Comparison of ENCODE assay signal across 12 cellular contexts in genomic region chr18:26386002-26386401, GRCh38.
DNase-seq lines count a peak whose midpoint lies in the region; ATAC-seq, FAIRE-seq and TF ChIP-seq lines count a peak whose summit lies in the region.
"Had no signal": no experiment of that assay in that cellular context is flagged by ENCODE, and none has a peak within 500 bp of the region (broad histone marks: within the 10 kb centered on the region; RNA-seq: fewer than 3 reads in every experiment).

No MANE protein-coding gene starts in this region.

- no peaks in the 10 kb centered on the region for H3K27me3 ChIP-seq in endothelial cell of umbilical vein (ENCODE audit: control insufficient read depth in 2 of 2, insufficient read depth in 2 of 2, low read length in 2 of 2)
- H3K27me3 ChIP-seq in WERI-Rb-1 (ENCODE audit: insufficient read depth, low read depth, severe bottlenecking), result no peaks in the 10 kb centered on the region

- H3K4me2 ChIP-seq in endothelial cell of umbilical vein (ENCODE audit: insufficient read depth, low read length), result peak overlapping the region; percentile 57

- peak; percentile 33 for FAIRE-seq in endothelial cell of umbilical vein (lab: Jason Lieb, UNC)

- POLR2A ChIA-PET in endothelial cell of umbilical vein (lab: Charles Lee), result no interaction called here

- H3K4me1 ChIP-seq in endothelial cell of umbilical vein (ENCODE audit: control insufficient read depth, extremely low read depth, insufficient read depth, low read length) (peaks cover 12% of the 10 kb centered on the region), mucosa of descending colon (ENCODE audit: low read depth) (no peaks in the 10 kb centered on the region)

- DNase-seq in AG10803 (ENCODE audit: low read depth) (peak; percentile 58), NB4 (ENCODE audit: low read depth) (peak; percentile 20), endothelial cell of umbilical vein (ENCODE audit: low read depth, low spot score) (peak; percentile 87), mucosa of descending colon (peak in 1 of 3 donors; percentile 37), hepatic stellate cell (ENCODE audit: low spot score) (no peak), ureter (ENCODE audit: low spot score) (no peak), NOMO-1 treated with DMSO at 0.1 percent for 48 hours (lab: John Stamatoyannopoulos, UW; ENCODE audit: unreplicated experiment) (no peak), WERI-Rb-1 (no peak)
- DNase-seq: activated CD8-positive, alpha-beta memory T cell treated with anti-CD3 and anti-CD28 coated beads, Interleukin-2, amount 10 ng/mL, durations not matched to agents 7 days and 5 days; DND-41; occipital lobe had no signal

- H2AFZ ChIP-seq in endothelial cell of umbilical vein (ENCODE audit: low read depth, low read length), result peak overlapping the region; percentile 81

- H3K36me3 ChIP-seq in endothelial cell of umbilical vein (ENCODE audit: control insufficient read depth in 2 of 2, extremely low read depth in 1 of 2, insufficient read depth in 2 of 2, low read length in 2 of 2), result no peaks in the 10 kb centered on the region
- H3K36me3 ChIP-seq in mucosa of descending colon (ENCODE audit: low read depth), result no peaks in the 10 kb centered on the region
- H3K36me3 ChIP-seq in WERI-Rb-1, result no peaks in the 10 kb centered on the region

- no peaks in the 10 kb centered on the region for H3K9me1 ChIP-seq in endothelial cell of umbilical vein (replicated peaks; ENCODE audit: control insufficient read depth, extremely low read depth, insufficient read depth, low read length)

- H4K20me1 ChIP-seq in endothelial cell of umbilical vein (replicated peaks; ENCODE audit: control insufficient read depth, extremely low read depth, insufficient read depth, low read length), result no peaks in the 10 kb centered on the region

- no peaks in the 10 kb centered on the region for H3K79me2 ChIP-seq in endothelial cell of umbilical vein (ENCODE audit: control insufficient read depth, insufficient read depth, low read length)

- TF ChIP-seq POLR2A in NB4 (IDR thresholded peaks at IDR 0.05; ENCODE audit: extremely low read depth, insufficient read length) (no peak), endothelial cell of umbilical vein (IDR thresholded peaks at IDR 0.05; ENCODE audit: low read depth, low read length) (no peak)

- peak; percentile 59 for ATAC-seq in mucosa of descending colon
- ATAC-seq: activated CD8-positive, alpha-beta memory T cell treated with anti-CD3 and anti-CD28 coated beads, Interleukin-2, amount 10 ng/mL, durations not matched to agents 7 days and 5 days; stimulated activated memory B cell treated with anti-CD40 and anti-IgM and Interleukin-4, amounts not matched to agents 10 μg/mL and 1 μg/mL and 100 μg/mL, for 72 hours had no signal

- no peak overlapping the region for H3K9ac ChIP-seq in endothelial cell of umbilical vein (replicated peaks; ENCODE audit: extremely low read depth, insufficient read depth, low read length)

- dilution Hi-C loops in endothelial cell of umbilical vein (cut with MboI; ENCODE audit: extremely low pct_ligation_motif_present, low sequenced_read_pairs), result no loop called here

- no peak overlapping the region for H3K4me3 ChIP-seq in AG10803 (ENCODE audit: low read length)
- H3K4me3 ChIP-seq in NB4 (ENCODE audit: low read depth, low read length), result no peak overlapping the region
- no peak overlapping the region for H3K4me3 ChIP-seq in endothelial cell of umbilical vein (replicated peaks in 1 of 3; ENCODE audit: insufficient read depth in 1 of 3, low read depth in 1 of 3, low read length in 3 of 3)
- no peak overlapping the region for H3K4me3 ChIP-seq in mucosa of descending colon
- H3K4me3 ChIP-seq in WERI-Rb-1 (ENCODE audit: low read depth, low read length), result no peak overlapping the region

- no TSS peak for BruUV-seq in endothelial cell of umbilical vein (replicated peaks; lab: Mats Ljungman, UMichigan)

- no peaks in the 10 kb centered on the region for H3K9me3 ChIP-seq in endothelial cell of umbilical vein (replicated peaks; ENCODE audit: control insufficient read depth, insufficient read depth, low read length)
- no peaks in the 10 kb centered on the region for H3K9me3 ChIP-seq in mucosa of descending colon
- H3K9me3 ChIP-seq in WERI-Rb-1 (ENCODE audit: severe bottlenecking), result no peaks in the 10 kb centered on the region

- TF ChIP-seq CTCF in AG10803 (conservative IDR thresholded peaks at IDR 0.05; ENCODE audit: low read length) (peak; percentile 10; the same call in 1 of the 2 replicates), NB4 (IDR thresholded peaks at IDR 0.05; ENCODE audit: low read depth, low read length) (no peak), endothelial cell of umbilical vein (IDR thresholded peaks at IDR 0.05; ENCODE audit: extremely low read depth in 1 of 2, insufficient read depth in 1 of 2, low read depth in 1 of 2, low read length in 2 of 2) (no peak), mucosa of descending colon (IDR thresholded peaks at IDR 0.05) (no peak), WERI-Rb-1 (IDR thresholded peaks at IDR 0.05; ENCODE audit: low read depth, low read length) (no peak)

- CTCF ChIA-PET in endothelial cell of umbilical vein (lab: Charles Lee), result interaction anchor here (1.0 to 2.5 kb wide), 7 partner anchors 8 to 263 kb away, joined by 3 to 12 read pairs (median 3); partner anchors contain the start of gene KCTD1

- intact Hi-C loops in endothelial cell of umbilical vein (cut with micrococcal nuclease) (no loop called here), mucosa of descending colon (cut with DNase I, micrococcal nuclease) (loop anchor here in 1 of 2 donors (10.0 kb wide), 1 partner anchor 269 kb away; no protein-coding TSS in a partner anchor)

- H3K27ac ChIP-seq in endothelial cell of umbilical vein (ENCODE audit: insufficient read depth, low read depth, low read length) (no peak overlapping the region), WERI-Rb-1 (no peak overlapping the region)

TF ChIP-seq in endothelial cell of umbilical vein, 7 proteins besides CTCF, POLR2A, EP300 and RAD21:
- TF ChIP-seq MAX (IDR thresholded peaks at IDR 0.05; ENCODE audit: insufficient read depth, insufficient read length) (no peak), FOS (IDR thresholded peaks at IDR 0.05; ENCODE audit: borderline replicate concordance, insufficient read depth, low read length) (no peak), EZH2 (IDR thresholded peaks at IDR 0.05; ENCODE audit: borderline replicate concordance, low read depth, low read length, severe bottlenecking) (no peak), MYC (IDR thresholded peaks at IDR 0.05; ENCODE audit: low read depth, low read length) (no peak), JUN (IDR thresholded peaks at IDR 0.05; ENCODE audit: borderline replicate concordance, insufficient read depth, insufficient read length, low read depth) (no peak), GATA2 (IDR thresholded peaks at IDR 0.05; ENCODE audit: insufficient read depth, insufficient read length, low read depth, low read length) (no peak), POLR2AphosphoS5 (IDR thresholded peaks at IDR 0.05; ENCODE audit: insufficient read depth, low read depth, low read length) (no peak)

Comparison
In these comparisons a context has a peak if more than half of its experiments do, and no peak if none do; other contexts are left out.
1. DNase-seq: peak in AG10803 (single experiment), NB4 (single experiment) and endothelial cell of umbilical vein (single experiment); none in hepatic stellate cell (single experiment), ureter (single experiment), NOMO-1 treated with DMSO at 0.1 percent for 48 hours (single experiment) and WERI-Rb-1 (single experiment).